Comparison of ENCODE assay signal across 9 cellular contexts in the genomic region with DNA sequence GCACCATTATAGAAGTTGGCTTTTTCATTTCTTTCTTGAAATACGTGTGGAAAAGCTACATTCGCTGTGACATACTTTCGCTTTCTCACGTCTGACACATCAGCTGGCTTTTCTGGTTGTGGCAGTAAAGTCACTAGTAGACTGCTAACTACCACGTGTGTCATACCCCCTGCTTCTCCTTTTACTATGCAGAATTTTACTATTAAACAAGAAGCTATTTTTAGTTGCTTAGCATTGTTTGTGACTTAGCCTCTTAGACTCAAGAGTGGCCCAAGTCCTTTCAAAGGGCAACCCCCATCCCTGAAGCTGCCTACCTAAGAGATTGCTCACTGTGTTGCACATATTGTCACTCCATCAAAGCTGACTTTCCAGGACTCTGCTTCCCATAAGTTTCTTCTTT. TPM values are rescaled to one million over a fixed set of nuclear protein-coding genes. Genes with fewer than 3 reads are reported as not detected.
DNase-seq lines count a peak whose midpoint lies in the region; ATAC-seq and TF ChIP-seq lines count a peak whose summit lies in the region.
"Had no signal": no experiment of that assay in that cellular context is flagged by ENCODE, and none has a peak within 500 bp of the region (broad histone marks: within the 10 kb centered on the region; RNA-seq: fewer than 3 reads in every experiment).

No MANE protein-coding gene starts in this region.

- peak; percentile 81 for ATAC-seq in CD8-positive, alpha-beta T cell
- ATAC-seq in GM21447 (IDR thresholded peaks at IDR 0.05; ENCODE audit: unreplicated experiment) (peak; percentile 82), memory B cell (ENCODE audit: low read depth) (peak; percentile 86), WTC11 (no peak)
- peak; percentile 86 to 87 for ATAC-seq in activated T-cell treated with anti-CD3 and anti-CD28 coated beads, Interleukin-2, amount 50 U/mL, for 4 hours

- intact Hi-C loops in CD8-positive, alpha-beta T cell (cut with DNase I, micrococcal nuclease) = loop anchor here in 1 of 2 experiments (5.0 kb wide), 2 partner anchors 119 to 274 kb away; a partner anchor contains a TSS

- no peaks in the 10 kb centered on the region for H3K9me3 ChIP-seq in CD8-positive, alpha-beta T cell (ENCODE audit: low read length)

- no peak for TF ChIP-seq CTCF in CD8-positive, alpha-beta T cell (IDR thresholded peaks at IDR 0.05)
- TF ChIP-seq CTCF in WTC11 (IDR thresholded peaks at IDR 0.05) = no peak

- DNase-seq in CD8-positive, alpha-beta T cell = peak in 5 of 7 experiments; percentile 6 to 27 (median 15)
- DNase-seq in LoVo (ENCODE audit: low spot score) (peak; percentile 24), memory B cell (ENCODE audit: low spot score in 2 of 2) (no peak), mucosa of gallbladder (ENCODE audit: low spot score) (no peak), T1000 (lab: John Stamatoyannopoulos, UW) (no peak), WTC11 (ENCODE audit: low spot score) (no peak)
- peak; percentile 12 for DNase-seq in activated T-cell treated with anti-CD3 and anti-CD28 coated beads, Interleukin-2, amount 50 U/mL, for 4 hours

- no peaks in the 10 kb centered on the region for H3K36me3 Mint-ChIP-seq in CD8-positive, alpha-beta T cell
- H3K36me3 Mint-ChIP-seq in activated T-cell treated with anti-CD3 and anti-CD28 coated beads, Interleukin-2, amount 50 U/mL, for 4 hours (ENCODE audit: insufficient read depth) = peaks cover 14% of the 10 kb centered on the region
- H3K36me3 Mint-ChIP-seq in memory B cell = no peaks in the 10 kb centered on the region
- H3K36me3 Mint-ChIP-seq in WTC11 = no peaks in the 10 kb centered on the region

- CTCF ChIA-PET in CD8-positive, alpha-beta T cell (lab: Charles Lee) = interaction anchor here (0.9 kb wide), 1 partner anchor 120 kb away, joined by 5 read pairs; no protein-coding TSS in a partner anchor
- CTCF ChIA-PET in WTC11 (lab: Charles Lee) = no interaction called here

- H3K27me3 ChIP-seq in CD8-positive, alpha-beta T cell (ENCODE audit: insufficient read depth, low read length) = no peaks in the 10 kb centered on the region

- H3K4me3 ChIP-seq in CD8-positive, alpha-beta T cell (ENCODE audit: low read depth, low read length) = peak overlapping the region; percentile 37

- no peaks in the 10 kb centered on the region for H3K36me3 ChIP-seq in CD8-positive, alpha-beta T cell (ENCODE audit: insufficient read depth, low read length)

- POLR2A ChIA-PET in CD8-positive, alpha-beta T cell (lab: Charles Lee) = interaction anchor here (1.1 kb wide), 1 partner anchor 10 kb away, joined by 4 read pairs; no protein-coding TSS in a partner anchor
- POLR2A ChIA-PET in WTC11 (lab: Charles Lee) = no interaction called here

- H3K4me3 Mint-ChIP-seq in CD8-positive, alpha-beta T cell = peak overlapping the region; percentile 81
- peak overlapping the region; percentile 76 for H3K4me3 Mint-ChIP-seq in activated T-cell treated with anti-CD3 and anti-CD28 coated beads, Interleukin-2, amount 50 U/mL, for 4 hours
- H3K4me3 Mint-ChIP-seq in memory B cell (peak overlapping the region; percentile 71), WTC11 (no peak overlapping the region)

- peaks cover 23% of the 10 kb centered on the region for H3K4me1 ChIP-seq in CD8-positive, alpha-beta T cell (ENCODE audit: insufficient read depth, low read length)

- no peak overlapping the region for H3K27ac ChIP-seq in CD8-positive, alpha-beta T cell (ENCODE audit: low read depth, low read length)

- peak overlapping the region; percentile 85 for H3K27ac Mint-ChIP-seq in CD8-positive, alpha-beta T cell
- H3K27ac Mint-ChIP-seq in memory B cell (peak overlapping the region; percentile 38), WTC11 (no peak overlapping the region)

- H3K9me3 Mint-ChIP-seq in CD8-positive, alpha-beta T cell = no peaks in the 10 kb centered on the region
- no peaks in the 10 kb centered on the region for H3K9me3 Mint-ChIP-seq in activated T-cell treated with anti-CD3 and anti-CD28 coated beads, Interleukin-2, amount 50 U/mL, for 4 hours
- peaks cover 2% of the 10 kb centered on the region for H3K9me3 Mint-ChIP-seq in memory B cell
- H3K9me3 Mint-ChIP-seq in WTC11 = peaks cover 5% of the 10 kb centered on the region

- peaks cover 47% of the 10 kb centered on the region for H3K4me1 Mint-ChIP-seq in CD8-positive, alpha-beta T cell (ENCODE audit: low read depth)
- H3K4me1 Mint-ChIP-seq in activated T-cell treated with anti-CD3 and anti-CD28 coated beads, Interleukin-2, amount 50 U/mL, for 4 hours (ENCODE audit: low read depth) = peaks cover 32% of the 10 kb centered on the region
- H3K4me1 Mint-ChIP-seq in memory B cell (peaks cover 12% of the 10 kb centered on the region), WTC11 (peaks cover 6% of the 10 kb centered on the region; the same call in 1 of the 2 replicates)

- no peaks in the 10 kb centered on the region for H3K27me3 Mint-ChIP-seq in CD8-positive, alpha-beta T cell (ENCODE audit: low read depth)
- no peaks in the 10 kb centered on the region for H3K27me3 Mint-ChIP-seq in activated T-cell treated with anti-CD3 and anti-CD28 coated beads, Interleukin-2, amount 50 U/mL, for 4 hours (ENCODE audit: low read depth)
- H3K27me3 Mint-ChIP-seq in memory B cell = no peaks in the 10 kb centered on the region
- no peaks in the 10 kb centered on the region; the same call in 1 of the 2 replicates for H3K27me3 Mint-ChIP-seq in WTC11 (ENCODE audit: low read depth)

TF ChIP-seq in WTC11, 78 proteins besides CTCF, POLR2A, EP300 and RAD21:
- TF ChIP-seq NR2C2 (CRISPR knock-in tag; IDR thresholded peaks at IDR 0.05) (no peak), EMX1 (CRISPR knock-in tag; IDR thresholded peaks at IDR 0.05) (no peak), SP1 (CRISPR knock-in tag; conservative IDR thresholded peaks at IDR 0.05) (no peak), MXD4 (CRISPR knock-in tag; IDR thresholded peaks at IDR 0.05; ENCODE audit: borderline replicate concordance) (no peak), NFYB (CRISPR knock-in tag; conservative IDR thresholded peaks at IDR 0.05; ENCODE audit: low read depth) (no peak), ATF1 (CRISPR knock-in tag; IDR thresholded peaks at IDR 0.05) (no peak)
- TF ChIP-seq, protein P1, sequence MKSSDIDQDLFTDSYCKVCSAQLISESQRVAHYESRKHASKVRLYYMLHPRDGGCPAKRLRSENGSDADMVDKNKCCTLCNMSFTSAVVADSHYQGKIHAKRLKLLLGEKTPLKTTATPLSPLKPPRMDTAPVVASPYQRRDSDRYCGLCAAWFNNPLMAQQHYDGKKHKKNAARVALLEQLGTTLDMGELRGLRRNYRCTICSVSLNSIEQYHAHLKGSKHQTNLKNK (CRISPR knock-in tag; IDR thresholded peaks at IDR 0.05) = no peak
- TF ChIP-seq, protein P2, sequence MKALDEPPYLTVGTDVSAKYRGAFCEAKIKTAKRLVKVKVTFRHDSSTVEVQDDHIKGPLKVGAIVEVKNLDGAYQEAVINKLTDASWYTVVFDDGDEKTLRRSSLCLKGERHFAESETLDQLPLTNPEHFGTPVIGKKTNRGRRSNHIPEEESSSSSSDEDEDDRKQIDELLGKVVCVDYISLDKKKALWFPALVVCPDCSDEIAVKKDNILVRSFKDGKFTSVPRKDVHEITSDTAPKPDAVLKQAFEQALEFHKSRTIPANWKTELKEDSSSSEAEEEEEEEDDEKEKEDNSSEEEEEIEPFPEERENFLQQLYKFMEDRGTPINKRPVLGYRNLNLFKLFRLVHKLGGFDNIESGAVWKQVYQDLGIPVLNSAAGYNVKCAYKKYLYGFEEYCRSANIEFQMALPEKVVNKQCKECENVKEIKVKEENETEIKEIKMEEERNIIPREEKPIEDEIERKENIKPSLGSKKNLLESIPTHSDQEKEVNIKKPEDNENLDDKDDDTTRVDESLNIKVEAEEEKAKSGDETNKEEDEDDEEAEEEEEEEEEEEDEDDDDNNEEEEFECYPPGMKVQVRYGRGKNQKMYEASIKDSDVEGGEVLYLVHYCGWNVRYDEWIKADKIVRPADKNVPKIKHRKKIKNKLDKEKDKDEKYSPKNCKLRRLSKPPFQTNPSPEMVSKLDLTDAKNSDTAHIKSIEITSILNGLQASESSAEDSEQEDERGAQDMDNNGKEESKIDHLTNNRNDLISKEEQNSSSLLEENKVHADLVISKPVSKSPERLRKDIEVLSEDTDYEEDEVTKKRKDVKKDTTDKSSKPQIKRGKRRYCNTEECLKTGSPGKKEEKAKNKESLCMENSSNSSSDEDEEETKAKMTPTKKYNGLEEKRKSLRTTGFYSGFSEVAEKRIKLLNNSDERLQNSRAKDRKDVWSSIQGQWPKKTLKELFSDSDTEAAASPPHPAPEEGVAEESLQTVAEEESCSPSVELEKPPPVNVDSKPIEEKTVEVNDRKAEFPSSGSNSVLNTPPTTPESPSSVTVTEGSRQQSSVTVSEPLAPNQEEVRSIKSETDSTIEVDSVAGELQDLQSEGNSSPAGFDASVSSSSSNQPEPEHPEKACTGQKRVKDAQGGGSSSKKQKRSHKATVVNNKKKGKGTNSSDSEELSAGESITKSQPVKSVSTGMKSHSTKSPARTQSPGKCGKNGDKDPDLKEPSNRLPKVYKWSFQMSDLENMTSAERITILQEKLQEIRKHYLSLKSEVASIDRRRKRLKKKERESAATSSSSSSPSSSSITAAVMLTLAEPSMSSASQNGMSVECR (CRISPR knock-in tag; IDR thresholded peaks at IDR 0.05; ENCODE audit: borderline replicate concordance) = no peak

RNA-seq across cellular contexts. Expression of a gene that starts 2.1 kb away (rescaled TPM):
- 1 to 10 TPM; 1.0 to 1.1 TPM for total RNA-seq in CD8-positive, alpha-beta T cell
- 1,000 to 10,000 TPM; 1,317 to 3,324 (median 1,394) TPM for total RNA-seq in activated T-cell treated with anti-CD3 and anti-CD28 coated beads, Interleukin-2, amount 50 U/mL, for 4 hours
- 3.4 TPM for total RNA-seq in mucosa of gallbladder
- total RNA-seq in WTC11 (2021) = 0.61 to 2.2 TPM (median 0.64 TPM) in 3 replicates
- total RNA-seq: liver had no signal

Comparison
In these comparisons a context has a peak if more than half of its experiments do, and no peak if none do; other contexts are left out.
1. DNase-seq: peak in CD8-positive, alpha-beta T cell (5 of 7), LoVo (single experiment) and activated T-cell treated with anti-CD3 and anti-CD28 coated beads, Interleukin-2, amount 50 U/mL, for 4 hours (single experiment); none in memory B cell (0 of 2), mucosa of gallbladder (single experiment), T1000 (single experiment) and WTC11 (single experiment).
2. RNA of a gene that starts 2.1 kb away (total RNA-seq): 1,317 to 3,324 TPM in activated T-cell treated with anti-CD3 and anti-CD28 coated beads, Interleukin-2, amount 50 U/mL, for 4 hours; 3.4 TPM in mucosa of gallbladder (single experiment), 1.0 to 1.1 TPM in CD8-positive, alpha-beta T cell and 0.61 to 2.2 TPM in WTC11; every median in the first group is over 100 times any median in the second.